8 cellular contexts compared by ENCODE assay signal in the genomic region with DNA sequence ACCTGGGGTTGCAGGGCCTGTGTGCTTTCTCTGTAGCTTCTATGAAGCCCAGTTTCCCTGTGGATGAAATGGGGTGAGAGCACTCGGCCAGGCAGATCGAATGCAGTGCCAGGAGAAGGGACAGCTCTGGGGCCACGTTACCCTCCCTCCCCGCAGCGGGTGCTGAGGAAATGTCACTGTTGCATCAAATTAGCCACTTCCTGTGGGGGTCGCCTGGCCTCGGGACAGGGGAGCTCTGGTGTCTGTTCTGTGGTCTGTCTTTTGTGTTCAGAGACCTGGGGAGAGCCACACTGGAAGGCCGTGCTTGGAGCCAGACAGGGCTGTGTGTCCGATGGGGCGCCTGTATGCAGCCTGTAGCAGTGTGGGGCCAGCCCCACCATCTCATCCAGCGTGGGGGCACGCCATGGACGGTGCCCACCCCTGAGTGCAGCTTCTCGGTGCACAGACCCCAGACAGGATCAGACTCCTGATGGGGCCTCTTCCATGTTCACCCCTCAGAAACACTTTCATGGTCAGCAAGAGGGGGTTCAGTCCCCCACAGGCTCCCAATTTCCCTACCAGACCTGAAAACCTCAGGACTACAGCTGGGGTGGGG.
DNase-seq lines count a peak whose midpoint lies in the region; ATAC-seq and TF ChIP-seq lines count a peak whose summit lies in the region.

No MANE protein-coding gene starts in this region.

- in situ Hi-C loops in brain microvascular endothelial cell (cut with HindIII; ENCODE audit: low pct_ligation_motif_present, low sequenced_read_pairs) = no loop called here

- DNase-seq in GM12865 (ENCODE audit: low read depth) (peak; percentile 72), NOMO-1 treated with dmso at 0.1 percent for 144 hours (lab: John Stamatoyannopoulos, UW; ENCODE audit: unreplicated experiment) (peak; percentile 90), brain microvascular endothelial cell (peak; percentile 15), COLO668 (lab: John Stamatoyannopoulos, UW; ENCODE audit: unreplicated experiment) (no peak), NCI-H510A (lab: John Stamatoyannopoulos, UW) (no peak), NCI-H2081 (lab: John Stamatoyannopoulos, UW) (no peak)
- peak; percentile 49 to 66 for DNase-seq in stimulated activated naive CD8-positive, alpha-beta T cell treated with anti-CD3 and anti-CD28 coated beads, Interleukin-15, amount 100 ng/mL, for 72 hours

- H3K4me1 Mint-ChIP-seq in stimulated activated naive CD8-positive, alpha-beta T cell treated with anti-CD3 and anti-CD28 coated beads, Interleukin-15, amount 100 ng/mL, for 72 hours = peaks cover 47% of the 10 kb centered on the region

- no peaks in the 10 kb centered on the region for H3K27me3 Mint-ChIP-seq in stimulated activated naive CD8-positive, alpha-beta T cell treated with anti-CD3 and anti-CD28 coated beads, Interleukin-15, amount 100 ng/mL, for 72 hours

- H3K36me3 ChIP-seq in brain microvascular endothelial cell (replicated peaks) = peaks cover 21% of the 10 kb centered on the region

- H3K9me3 Mint-ChIP-seq in stimulated activated naive CD8-positive, alpha-beta T cell treated with anti-CD3 and anti-CD28 coated beads, Interleukin-15, amount 100 ng/mL, for 72 hours = no peaks in the 10 kb centered on the region

- H3K4me3 Mint-ChIP-seq in stimulated activated naive CD8-positive, alpha-beta T cell treated with anti-CD3 and anti-CD28 coated beads, Interleukin-15, amount 100 ng/mL, for 72 hours = peak overlapping the region; percentile 86 to 96

- H3K4me3 ChIP-seq in GM12865 (ENCODE audit: low read depth, low read length) (no peak overlapping the region), brain microvascular endothelial cell (ENCODE audit: low read depth, low read length) (no peak overlapping the region)

- no peak overlapping the region for H3K27ac ChIP-seq in brain microvascular endothelial cell

- H3K27me3 ChIP-seq in brain microvascular endothelial cell (replicated peaks) = no peaks in the 10 kb centered on the region

- ATAC-seq in GM21723 (IDR thresholded peaks at IDR 0.05; ENCODE audit: unreplicated experiment) = peak; percentile 44
- ATAC-seq in stimulated activated naive CD8-positive, alpha-beta T cell treated with anti-CD3 and anti-CD28 coated beads, Interleukin-15, amount 100 ng/mL, for 72 hours = peak; percentile 76

- no peak for TF ChIP-seq CTCF in GM12865 (IDR thresholded peaks at IDR 0.05; ENCODE audit: insufficient read depth, low read depth, low read length, missing control alignments)
- no peak for TF ChIP-seq CTCF in brain microvascular endothelial cell (IDR thresholded peaks at IDR 0.05; ENCODE audit: low read depth, low read length, missing control alignments)

- peak overlapping the region; percentile 97 for H3K27ac Mint-ChIP-seq in stimulated activated naive CD8-positive, alpha-beta T cell treated with anti-CD3 and anti-CD28 coated beads, Interleukin-15, amount 100 ng/mL, for 72 hours

Comparison
In these comparisons a context has a peak if more than half of its experiments do, and no peak if none do; other contexts are left out.
1. DNase-seq: peak in GM12865 (single experiment), NOMO-1 treated with dmso at 0.1 percent for 144 hours (single experiment), brain microvascular endothelial cell (single experiment) and stimulated activated naive CD8-positive, alpha-beta T cell treated with anti-CD3 and anti-CD28 coated beads, Interleukin-15, amount 100 ng/mL, for 72 hours (2 of 2); none in COLO668 (single experiment), NCI-H510A (single experiment) and NCI-H2081 (0 of 2).